Comparison of ENCODE assay signal across 1 cellular context in genomic region chr1:11800756-11801433, GRCh38.
TF ChIP-seq lines count a peak whose summit lies in the region.

No MANE protein-coding gene starts in this region.

TF ChIP-seq in K562, 482 proteins besides CTCF, POLR2A, EP300 and RAD21 (continued from another document and continues in another):
- TF ChIP-seq PRDM10 (IDR thresholded peaks at IDR 0.05; ENCODE audit: partially characterized antibody) (no peak), PHF8 (IDR thresholded peaks at IDR 0.05; ENCODE audit: borderline replicate concordance, low read length) (peak; percentile 23; the same call in 1 of the 2 replicates), ZKSCAN8 (CRISPR knock-in tag; IDR thresholded peaks at IDR 0.05) (peak; percentile 75; the same call in 1 of the 2 replicates), RBM17 (IDR thresholded peaks at IDR 0.05; ENCODE audit: borderline replicate concordance, low read depth, low read length) (no peak), ZBTB17 (CRISPR knock-in tag; IDR thresholded peaks at IDR 0.05) (no peak), ELF2 (CRISPR knock-in tag; IDR thresholded peaks at IDR 0.05) (no peak), SLC30A9 (CRISPR knock-in tag; IDR thresholded peaks at IDR 0.05) (no peak), TFAM (CRISPR knock-in tag; conservative IDR thresholded peaks at IDR 0.05) (no peak), TCF3 (CRISPR knock-in tag; IDR thresholded peaks at IDR 0.05) (peak; percentile 53; the same call in 1 of the 2 replicates), SUPT5H (IDR thresholded peaks at IDR 0.05) (no peak), BCL6 (CRISPR knock-in tag; IDR thresholded peaks at IDR 0.05) (no peak), ZBTB11 (CRISPR knock-in tag; IDR thresholded peaks at IDR 0.05) (peak in 1 of 3 experiments; percentile 80; a peak in 2 of 6 replicates), KLF16 (IDR thresholded peaks at IDR 0.05) (no peak), SIN3A (IDR thresholded peaks at IDR 0.05; ENCODE audit: borderline replicate concordance in 2 of 2, control insufficient read depth in 1 of 2, low read depth in 2 of 2, low read length in 2 of 2) (no peak), RBM25 (IDR thresholded peaks at IDR 0.05; ENCODE audit: low read depth, low read length, severe bottlenecking) (no peak), TFAP4 (CRISPR knock-in tag; IDR thresholded peaks at IDR 0.05; ENCODE audit: borderline replicate concordance) (peak; percentile 50; the same call in 1 of the 2 replicates), FOSL1 (tag; conservative IDR thresholded peaks at IDR 0.05) (peak; percentile 93), ZNF217 (CRISPR knock-in tag; IDR thresholded peaks at IDR 0.05) (no peak), CHAMP1 (IDR thresholded peaks at IDR 0.05) (no peak), KLF10 (CRISPR knock-in tag; IDR thresholded peaks at IDR 0.05) (no peak), ZNF232 (CRISPR knock-in tag; IDR thresholded peaks at IDR 0.05) (no peak), ZNF143 (CRISPR knock-in tag; IDR thresholded peaks at IDR 0.05) (peak; percentile 64; the same call in 1 of the 2 replicates), RERE (CRISPR knock-in tag; IDR thresholded peaks at IDR 0.05; ENCODE audit: borderline replicate concordance) (no peak), CAMTA2 (CRISPR knock-in tag; conservative IDR thresholded peaks at IDR 0.05) (no peak), HNRNPH1 (optimal IDR thresholded peaks at IDR 0.05; ENCODE audit: low read depth, low read length) (no peak), SPI1 (IDR thresholded peaks at IDR 0.05; ENCODE audit: borderline replicate concordance, low read depth, low read length) (no peak), ZNF551 (CRISPR knock-in tag; IDR thresholded peaks at IDR 0.05) (no peak), ZBTB8A (IDR thresholded peaks at IDR 0.05; ENCODE audit: partially characterized antibody) (no peak), KLF1 (tag; IDR thresholded peaks at IDR 0.05) (no peak), ZFX (CRISPR knock-in tag; IDR thresholded peaks at IDR 0.05) (no peak), HNRNPK (IDR thresholded peaks at IDR 0.05; ENCODE audit: low read depth, low read length, poor library complexity, severe bottlenecking) (no peak), ZNF41 (CRISPR knock-in tag; conservative IDR thresholded peaks at IDR 0.05) (no peak), NR3C1 (CRISPR knock-in tag; IDR thresholded peaks at IDR 0.05) (no peak), KAT7 (CRISPR knock-in tag; IDR thresholded peaks at IDR 0.05; ENCODE audit: borderline replicate concordance) (no peak), USF2 (CRISPR knock-in tag; IDR thresholded peaks at IDR 0.05) (no peak), ZNF780A (CRISPR knock-in tag; IDR thresholded peaks at IDR 0.05) (no peak), SIX5 (IDR thresholded peaks at IDR 0.05; ENCODE audit: borderline replicate concordance in 1 of 2, insufficient read depth in 1 of 2, low read depth in 1 of 2, low read length in 2 of 2) (no peak), SREBF1 (IDR thresholded peaks at IDR 0.05; ENCODE audit: borderline replicate concordance, low read depth, low read length) (no peak), SMAD3 (CRISPR knock-in tag; conservative IDR thresholded peaks at IDR 0.05) (no peak), CREBBP (IDR thresholded peaks at IDR 0.05; ENCODE audit: low read depth, low read length) (no peak), ZNF212 (CRISPR knock-in tag; IDR thresholded peaks at IDR 0.05) (0 out of 2 replicates have a peak, but pooled peaks have one; percentile 26), MYC (IDR thresholded peaks at IDR 0.05; ENCODE audit: low read depth, low read length) (peak; percentile 22), MYC (CRISPR knock-in tag; IDR thresholded peaks at IDR 0.05; ENCODE audit: borderline replicate concordance, low read depth) (peak; percentile 15; the same call in 1 of the 2 replicates), ASH1L (IDR thresholded peaks at IDR 0.05; ENCODE audit: borderline replicate concordance, low read depth, partially characterized antibody) (no peak), RBM34 (IDR thresholded peaks at IDR 0.05; ENCODE audit: borderline replicate concordance, insufficient read depth, low read length) (no peak), KLF13 (tag; IDR thresholded peaks at IDR 0.05; ENCODE audit: borderline replicate concordance, low read depth) (no peak), ELK1 (CRISPR knock-in tag; IDR thresholded peaks at IDR 0.05) (no peak), ZZZ3 (IDR thresholded peaks at IDR 0.05) (no peak), NR2F6 (CRISPR knock-in tag; IDR thresholded peaks at IDR 0.05) (no peak), SP1 (CRISPR knock-in tag; IDR thresholded peaks at IDR 0.05) (no peak)
